Comparison of ENCODE assay signal across 9 cellular contexts in genomic region chr12:107404981-107405380, GRCh38.
A peak's percentile ranks its signal among the peaks of the same experiment; 100 is the strongest.
DNase-seq lines count a peak whose midpoint lies in the region; ATAC-seq and TF ChIP-seq lines count a peak whose summit lies in the region.
"Had no signal": no experiment of that assay in that cellular context is flagged by ENCODE, and none has a peak within 500 bp of the region (broad histone marks: within the 10 kb centered on the region; RNA-seq: fewer than 3 reads in every experiment).

No MANE protein-coding gene starts in this region.

- H3K36me3 ChIP-seq in GM23338 (ENCODE audit: insufficient read depth) (no peaks in the 10 kb centered on the region), PC-3 (ENCODE audit: low read depth, low read length) (no peaks in the 10 kb centered on the region)
- H3K36me3 ChIP-seq: thoracic aorta had no signal

- H3K4me2 ChIP-seq in GM23338 (no peak overlapping the region), PC-3 (ENCODE audit: low read length) (no peak overlapping the region)

- POLR2A ChIA-PET in PC-3 (lab: Charles Lee; ENCODE audit: unreplicated experiment) = no interaction called here

- H3K9me3 Mint-ChIP-seq in GM23338 = no peaks in the 10 kb centered on the region; the same call in 2 of the 3 replicates

- H3K9me3 ChIP-seq in PC-3 (ENCODE audit: low read length) = no peaks in the 10 kb centered on the region
- H3K9me3 ChIP-seq: thoracic aorta had no signal

- no peaks in the 10 kb centered on the region for H3K27me3 Mint-ChIP-seq in GM23338 (ENCODE audit: insufficient read depth, low read depth, poor library complexity)

- no peaks in the 10 kb centered on the region for H3K79me2 ChIP-seq in GM23338 (replicated peaks; ENCODE audit: insufficient read depth)
- H3K79me2 ChIP-seq in PC-3 (ENCODE audit: low read length) = no peaks in the 10 kb centered on the region

- H3F3A ChIP-seq in GM23338 (replicated peaks; ENCODE audit: low read depth) = no peaks in the 10 kb centered on the region
- H3F3A ChIP-seq in PC-3 (ENCODE audit: low read length, unreplicated experiment) = no peaks in the 10 kb centered on the region

- peak; percentile 72 for DNase-seq in DMS 273 (lab: John Stamatoyannopoulos, UW; ENCODE audit: unreplicated experiment)
- peak; percentile 71 for DNase-seq in GM23338 (ENCODE audit: low spot score)
- DNase-seq in PC-3 = peak; percentile 74
- DNase-seq in choroid plexus epithelial cell (ENCODE audit: low read depth) = peak; percentile 76
- no peak for DNase-seq in retinal pigment epithelial cell (ENCODE audit: low read depth)
- DNase-seq in SKM-1 (lab: John Stamatoyannopoulos, UW; ENCODE audit: unreplicated experiment) = no peak

- H3K4me3 Mint-ChIP-seq in GM23338 = no peak overlapping the region

- no peak overlapping the region for H3K27ac Mint-ChIP-seq in GM23338

- CTCF ChIA-PET in PC-3 (lab: Charles Lee) = no interaction called here

- H3K4me3 ChIP-seq in GM23338 (no peak overlapping the region), PC-3 (ENCODE audit: low read length) (no peak overlapping the region), choroid plexus epithelial cell (ENCODE audit: low read depth, low read length) (no peak overlapping the region), retinal pigment epithelial cell (ENCODE audit: low read length) (no peak overlapping the region)
- H3K4me3 ChIP-seq: thoracic aorta had no signal

- no peak overlapping the region for H3K9ac ChIP-seq in PC-3 (ENCODE audit: low read length)

- no peaks in the 10 kb centered on the region for H3K36me3 Mint-ChIP-seq in GM23338 (ENCODE audit: low read depth)

- H3K4me1 ChIP-seq in GM23338 (ENCODE audit: insufficient read depth) (no peaks in the 10 kb centered on the region), PC-3 (ENCODE audit: insufficient read depth, low read length) (no peaks in the 10 kb centered on the region)

- intact Hi-C loops in PC-3 (cut with micrococcal nuclease) = no loop called here

- H3K9me2 ChIP-seq in GM23338 (ENCODE audit: insufficient read depth) = no peaks in the 10 kb centered on the region
- H3K9me2 ChIP-seq in PC-3 (replicated peaks; ENCODE audit: low read length) = no peaks in the 10 kb centered on the region

- TF ChIP-seq CTCF in GM23338 (conservative IDR thresholded peaks at IDR 0.05; ENCODE audit: low read depth in 2 of 2) (peak; percentile 74 to 97), PC-3 (conservative IDR thresholded peaks at IDR 0.05; ENCODE audit: low read depth, low read length) (peak; percentile 98), choroid plexus epithelial cell (conservative IDR thresholded peaks at IDR 0.05; ENCODE audit: low read depth, low read length) (peak; percentile 91), retinal pigment epithelial cell (conservative IDR thresholded peaks at IDR 0.05; ENCODE audit: low read depth, low read length) (peak; percentile 75)

- no peak overlapping the region for H2AFZ ChIP-seq in GM23338
- no peak overlapping the region for H2AFZ ChIP-seq in PC-3 (ENCODE audit: low read length)

- H4K20me1 ChIP-seq in GM23338 (replicated peaks; ENCODE audit: insufficient read depth) (no peaks in the 10 kb centered on the region), PC-3 (ENCODE audit: low read length) (no peaks in the 10 kb centered on the region)

- peaks cover 12% of the 10 kb centered on the region for H3K4me1 Mint-ChIP-seq in GM23338

- no peaks in the 10 kb centered on the region for H3K27me3 ChIP-seq in GM23338 (ENCODE audit: insufficient read depth)
- H3K27me3 ChIP-seq in PC-3 (ENCODE audit: low read length) = no peaks in the 10 kb centered on the region

- no TSS peak for BruUV-seq in PC-3 (replicated peaks; lab: Mats Ljungman, UMichigan)

- peak; percentile 90 for ATAC-seq in GM23338
- peak; percentile 49; the same call in 1 of the 2 replicates for ATAC-seq in PC-3
- ATAC-seq in GM18907 (IDR thresholded peaks at IDR 0.05; ENCODE audit: unreplicated experiment) = no peak
- ATAC-seq in GM18502 (IDR thresholded peaks at IDR 0.05; ENCODE audit: poor library complexity, unreplicated experiment) = no peak

- H3K27ac ChIP-seq in GM23338 (ENCODE audit: low read depth) (no peak overlapping the region), PC-3 (ENCODE audit: low read length) (no peak overlapping the region)
- H3K27ac ChIP-seq: thoracic aorta had no signal

TF ChIP-seq in GM23338, 12 proteins besides CTCF, POLR2A, EP300 and RAD21 (continues in another document):
- TF ChIP-seq REST (IDR thresholded peaks at IDR 0.05; ENCODE audit: unreplicated experiment) = no peak
- TF ChIP-seq ETS1 (IDR thresholded peaks at IDR 0.05) = no peak
- no peak for TF ChIP-seq POLR2AphosphoS5 (IDR thresholded peaks at IDR 0.05; ENCODE audit: low read depth)
- TF ChIP-seq CREB1 (CRISPR knock-in tag; IDR thresholded peaks at IDR 0.05; ENCODE audit: low read depth) = no peak
- no peak for TF ChIP-seq JUNB (IDR thresholded peaks at IDR 0.05; ENCODE audit: unreplicated experiment)

Comparison
In these comparisons a context has a peak if more than half of its experiments do, and no peak if none do; other contexts are left out.
1. DNase-seq: peak in DMS 273 (single experiment), GM23338 (single experiment), PC-3 (single experiment) and choroid plexus epithelial cell (single experiment); none in retinal pigment epithelial cell (single experiment) and SKM-1 (single experiment).
2. ATAC-seq: peak in GM23338 (single experiment) and PC-3 (single experiment); none in GM18907 (single experiment) and GM18502 (single experiment).
3. Peak in every context shown above with its lines, with median percentiles within 50 percentile points of each other: CTCF ChIP-seq.